10 cellular contexts compared by ENCODE assay signal in genomic region chr11:121741954-121742361, GRCh38.
A peak's percentile ranks its signal among the peaks of the same experiment; 100 is the strongest.
DNase-seq lines count a peak whose midpoint lies in the region; ATAC-seq and TF ChIP-seq lines count a peak whose summit lies in the region.
"Had no signal": no experiment of that assay in that cellular context is flagged by ENCODE, and none has a peak within 500 bp of the region (broad histone marks: within the 10 kb centered on the region; RNA-seq: fewer than 3 reads in every experiment).

No MANE protein-coding gene starts in this region.

- H3K4me3 ChIP-seq in AG10803 (ENCODE audit: low read length) (no peak overlapping the region), retinal pigment epithelial cell (ENCODE audit: low read length) (no peak overlapping the region)

- ATAC-seq in HG03196 (IDR thresholded peaks at IDR 0.05; ENCODE audit: unreplicated experiment), result no peak
- no peak for ATAC-seq in HG02870 (IDR thresholded peaks at IDR 0.05; ENCODE audit: unreplicated experiment)
- ATAC-seq: HCT116 had no signal

- no peak for TF ChIP-seq CTCF in AG10803 (conservative IDR thresholded peaks at IDR 0.05; ENCODE audit: low read length)
- TF ChIP-seq CTCF in retinal pigment epithelial cell (conservative IDR thresholded peaks at IDR 0.05; ENCODE audit: low read depth, low read length), result no peak

- peak; percentile 51 for DNase-seq in AG10803 (ENCODE audit: low read depth)
- peak; percentile 3 for DNase-seq in cerebellar cortex (ENCODE audit: low spot score)
- DNase-seq in iris pigment epithelial cell (ENCODE audit: low read depth), result peak; percentile 23
- DNase-seq in retinal pigment epithelial cell (ENCODE audit: low read depth), result peak; percentile 42
- DNase-seq in NCI-H526 treated with DMSO at 0.1 percent for 48 hours (lab: John Stamatoyannopoulos, UW), result no peak
- DNase-seq in SW480 (ENCODE audit: low spot score), result no peak
- DNase-seq: activated naive CD4-positive, alpha-beta T cell had no signal

Comparison
In these comparisons a context has a peak if more than half of its experiments do, and no peak if none do; other contexts are left out.
1. DNase-seq: peak in AG10803 (single experiment), cerebellar cortex (single experiment), iris pigment epithelial cell (single experiment) and retinal pigment epithelial cell (single experiment); none in NCI-H526 treated with DMSO at 0.1 percent for 48 hours (single experiment) and SW480 (single experiment).